1 cellular context compared by ENCODE assay signal in the genomic region with DNA sequence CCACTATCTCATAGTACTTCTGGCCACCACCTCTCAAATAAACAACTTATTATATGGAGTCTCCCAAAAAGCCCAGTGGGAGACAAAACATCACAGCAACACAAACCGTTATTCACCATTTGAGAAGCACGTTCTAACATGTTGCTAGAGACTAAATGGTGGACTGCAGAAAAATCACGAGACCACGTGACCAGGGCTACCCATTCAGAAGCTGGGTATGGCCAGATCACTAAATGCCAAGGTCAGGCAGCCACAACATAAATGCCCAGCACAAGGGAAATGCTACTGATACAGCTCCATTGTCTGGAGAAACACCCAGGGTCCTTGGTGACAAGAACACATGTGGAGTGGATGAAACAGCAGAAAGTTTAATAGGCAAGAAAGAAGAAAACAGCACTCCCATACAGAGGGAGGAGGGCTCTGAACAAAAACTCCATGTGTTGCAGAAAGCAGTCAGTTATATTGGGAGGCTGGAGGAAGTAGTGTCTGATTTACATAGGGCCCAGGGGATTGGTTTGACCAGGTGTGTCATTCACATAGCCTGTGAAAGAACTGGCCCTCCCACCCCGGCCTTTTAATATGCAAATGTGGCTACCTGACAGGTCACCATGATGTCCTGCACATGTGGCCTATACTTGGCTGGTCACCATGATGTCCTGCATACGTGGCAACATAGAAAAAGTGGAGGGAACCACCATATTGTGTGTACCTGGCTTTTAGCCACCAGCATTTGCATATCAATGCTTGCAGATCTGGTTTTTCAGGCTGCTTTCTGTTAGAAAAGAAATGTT.
TF ChIP-seq lines count a peak whose summit lies in the region.

No MANE protein-coding gene starts in this region.

TF ChIP-seq in HepG2, 621 proteins besides CTCF, POLR2A, EP300 and RAD21 (continued from another document):
- peak; percentile 58; the same call in 1 of the 2 replicates for TF ChIP-seq RAD51 (IDR thresholded peaks at IDR 0.05; ENCODE audit: borderline replicate concordance)
- TF ChIP-seq MEF2D (CRISPR knock-in tag; IDR thresholded peaks at IDR 0.05), result no peak
- no peak for TF ChIP-seq ZNF557 (CRISPR knock-in tag; IDR thresholded peaks at IDR 0.05)
- TF ChIP-seq ZNF83 (CRISPR knock-in tag; IDR thresholded peaks at IDR 0.05; ENCODE audit: borderline replicate concordance), result no peak
- no peak for TF ChIP-seq ZNF296 (CRISPR knock-in tag; conservative IDR thresholded peaks at IDR 0.05)
- TF ChIP-seq, protein P1, sequence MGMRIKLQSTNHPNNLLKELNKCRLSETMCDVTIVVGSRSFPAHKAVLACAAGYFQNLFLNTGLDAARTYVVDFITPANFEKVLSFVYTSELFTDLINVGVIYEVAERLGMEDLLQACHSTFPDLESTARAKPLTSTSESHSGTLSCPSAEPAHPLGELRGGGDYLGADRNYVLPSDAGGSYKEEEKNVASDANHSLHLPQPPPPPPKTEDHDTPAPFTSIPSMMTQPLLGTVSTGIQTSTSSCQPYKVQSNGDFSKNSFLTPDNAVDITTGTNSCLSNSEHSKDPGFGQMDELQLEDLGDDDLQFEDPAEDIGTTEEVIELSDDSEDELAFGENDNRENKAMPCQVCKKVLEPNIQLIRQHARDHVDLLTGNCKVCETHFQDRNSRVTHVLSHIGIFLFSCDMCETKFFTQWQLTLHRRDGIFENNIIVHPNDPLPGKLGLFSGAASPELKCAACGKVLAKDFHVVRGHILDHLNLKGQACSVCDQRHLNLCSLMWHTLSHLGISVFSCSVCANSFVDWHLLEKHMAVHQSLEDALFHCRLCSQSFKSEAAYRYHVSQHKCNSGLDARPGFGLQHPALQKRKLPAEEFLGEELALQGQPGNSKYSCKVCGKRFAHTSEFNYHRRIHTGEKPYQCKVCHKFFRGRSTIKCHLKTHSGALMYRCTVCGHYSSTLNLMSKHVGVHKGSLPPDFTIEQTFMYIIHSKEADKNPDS (CRISPR knock-in tag; IDR thresholded peaks at IDR 0.05), result no peak
- TF ChIP-seq, protein P2, sequence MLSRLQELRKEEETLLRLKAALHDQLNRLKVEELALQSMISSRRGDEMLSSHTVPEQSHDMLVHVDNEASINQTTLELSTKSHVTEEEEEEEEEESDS (CRISPR knock-in tag; IDR thresholded peaks at IDR 0.05; ENCODE audit: borderline replicate concordance), result no peak
- TF ChIP-seq, protein P3, sequence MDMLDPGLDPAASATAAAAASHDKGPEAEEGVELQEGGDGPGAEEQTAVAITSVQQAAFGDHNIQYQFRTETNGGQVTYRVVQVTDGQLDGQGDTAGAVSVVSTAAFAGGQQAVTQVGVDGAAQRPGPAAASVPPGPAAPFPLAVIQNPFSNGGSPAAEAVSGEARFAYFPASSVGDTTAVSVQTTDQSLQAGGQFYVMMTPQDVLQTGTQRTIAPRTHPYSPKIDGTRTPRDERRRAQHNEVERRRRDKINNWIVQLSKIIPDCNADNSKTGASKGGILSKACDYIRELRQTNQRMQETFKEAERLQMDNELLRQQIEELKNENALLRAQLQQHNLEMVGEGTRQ (IDR thresholded peaks at IDR 0.05; ENCODE audit: low read depth, low read length), result peak; percentile 35; the same call in 1 of the 2 replicates
- TF ChIP-seq, protein P3 (CRISPR knock-in tag; IDR thresholded peaks at IDR 0.05; ENCODE audit: borderline replicate concordance), result no peak
- TF ChIP-seq HOXD1 (CRISPR knock-in tag; IDR thresholded peaks at IDR 0.05), result no peak
- TF ChIP-seq ZNF543 (CRISPR knock-in tag; IDR thresholded peaks at IDR 0.05), result no peak
TF ChIP-seq in HepG2: peak in this region for 2.
